Comparison of ENCODE assay signal across 1 cellular context in the genomic region with DNA sequence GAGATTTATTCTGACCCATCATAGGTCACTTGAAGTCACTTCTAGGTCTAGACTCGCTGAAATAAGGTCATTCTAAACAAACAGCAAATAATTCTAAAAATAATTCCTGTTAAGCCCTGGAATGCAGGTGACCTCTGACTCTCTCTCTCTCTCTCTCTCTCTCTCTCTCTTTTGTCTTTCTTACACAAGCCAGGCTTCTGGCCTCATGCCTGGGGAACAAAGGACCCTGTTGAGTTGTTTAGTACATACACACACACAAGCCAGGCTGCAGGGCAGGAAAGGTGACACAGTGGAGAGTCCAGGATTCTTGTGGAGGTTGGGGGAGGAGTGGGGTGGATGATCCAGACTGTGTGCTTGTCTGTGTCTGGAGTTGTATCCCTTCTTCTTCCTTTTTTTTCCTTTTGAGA.
TF ChIP-seq lines count a peak whose summit lies in the region.

No MANE protein-coding gene starts in this region.

TF ChIP-seq in HepG2, 621 proteins besides CTCF, POLR2A, EP300 and RAD21 (continued from another document and continues in another):
- TF ChIP-seq, protein P1, sequence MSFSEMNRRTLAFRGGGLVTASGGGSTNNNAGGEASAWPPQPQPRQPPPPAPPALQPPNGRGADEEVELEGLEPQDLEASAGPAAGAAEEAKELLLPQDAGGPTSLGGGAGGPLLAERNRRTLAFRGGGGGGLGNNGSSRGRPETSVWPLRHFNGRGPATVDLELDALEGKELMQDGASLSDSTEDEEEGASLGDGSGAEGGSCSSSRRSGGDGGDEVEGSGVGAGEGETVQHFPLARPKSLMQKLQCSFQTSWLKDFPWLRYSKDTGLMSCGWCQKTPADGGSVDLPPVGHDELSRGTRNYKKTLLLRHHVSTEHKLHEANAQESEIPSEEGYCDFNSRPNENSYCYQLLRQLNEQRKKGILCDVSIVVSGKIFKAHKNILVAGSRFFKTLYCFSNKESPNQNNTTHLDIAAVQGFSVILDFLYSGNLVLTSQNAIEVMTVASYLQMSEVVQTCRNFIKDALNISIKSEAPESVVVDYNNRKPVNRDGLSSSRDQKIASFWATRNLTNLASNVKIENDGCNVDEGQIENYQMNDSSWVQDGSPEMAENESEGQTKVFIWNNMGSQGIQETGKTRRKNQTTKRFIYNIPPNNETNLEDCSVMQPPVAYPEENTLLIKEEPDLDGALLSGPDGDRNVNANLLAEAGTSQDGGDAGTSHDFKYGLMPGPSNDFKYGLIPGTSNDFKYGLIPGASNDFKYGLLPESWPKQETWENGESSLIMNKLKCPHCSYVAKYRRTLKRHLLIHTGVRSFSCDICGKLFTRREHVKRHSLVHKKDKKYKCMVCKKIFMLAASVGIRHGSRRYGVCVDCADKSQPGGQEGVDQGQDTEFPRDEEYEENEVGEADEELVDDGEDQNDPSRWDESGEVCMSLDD (CRISPR knock-in tag; IDR thresholded peaks at IDR 0.05; ENCODE audit: borderline replicate concordance): no peak
- TF ChIP-seq CBFB (CRISPR knock-in tag; IDR thresholded peaks at IDR 0.05) (no peak), NFKBIZ (CRISPR knock-in tag; IDR thresholded peaks at IDR 0.05) (no peak), EHMT2 (IDR thresholded peaks at IDR 0.05; ENCODE audit: borderline replicate concordance, low read depth, low read length) (no peak), ZFP36L2 (CRISPR knock-in tag; IDR thresholded peaks at IDR 0.05) (no peak), CEBPG (CRISPR knock-in tag; IDR thresholded peaks at IDR 0.05) (peak; percentile 79), ZNF121 (CRISPR knock-in tag; IDR thresholded peaks at IDR 0.05) (no peak), ZNF24 (IDR thresholded peaks at IDR 0.05) (peak; percentile 92), GPN1 (CRISPR knock-in tag; IDR thresholded peaks at IDR 0.05; ENCODE audit: borderline replicate concordance) (no peak), JARID2 (CRISPR knock-in tag; IDR thresholded peaks at IDR 0.05; ENCODE audit: insufficient replicate concordance) (peak; percentile 81), BORCS8-MEF2B (CRISPR knock-in tag; IDR thresholded peaks at IDR 0.05) (0 out of 2 replicates have a peak, but pooled peaks have one; percentile 37), ZNF674 (CRISPR knock-in tag; IDR thresholded peaks at IDR 0.05; ENCODE audit: low read depth) (no peak), NKX3-1 (CRISPR knock-in tag; IDR thresholded peaks at IDR 0.05) (no peak), TCF12 (IDR thresholded peaks at IDR 0.05) (no peak), TCF12 (CRISPR knock-in tag; IDR thresholded peaks at IDR 0.05) (no peak), ZFP90 (CRISPR knock-in tag; IDR thresholded peaks at IDR 0.05; ENCODE audit: borderline replicate concordance) (peak; percentile 67; the same call in 1 of the 2 replicates), MTF2 (CRISPR knock-in tag; IDR thresholded peaks at IDR 0.05; ENCODE audit: borderline replicate concordance) (no peak), ZBTB3 (CRISPR knock-in tag; IDR thresholded peaks at IDR 0.05; ENCODE audit: borderline replicate concordance, low read depth) (no peak), GATAD1 (CRISPR knock-in tag; IDR thresholded peaks at IDR 0.05) (peak; percentile 55; the same call in 1 of the 2 replicates), ZNF530 (CRISPR knock-in tag; IDR thresholded peaks at IDR 0.05; ENCODE audit: low read depth) (no peak), NFE2L1 (CRISPR knock-in tag; IDR thresholded peaks at IDR 0.05; ENCODE audit: borderline replicate concordance) (no peak), KDM1A (CRISPR knock-in tag; IDR thresholded peaks at IDR 0.05) (no peak; the same call in 1 of the 2 replicates), KLF9 (CRISPR knock-in tag; IDR thresholded peaks at IDR 0.05; ENCODE audit: low read depth) (no peak), GTF2F1 (IDR thresholded peaks at IDR 0.05; ENCODE audit: low read length) (no peak), KDM5A (IDR thresholded peaks at IDR 0.05; ENCODE audit: borderline replicate concordance, low read length) (peak; percentile 63; the same call in 1 of the 2 replicates), TBL1XR1 (IDR thresholded peaks at IDR 0.05; ENCODE audit: borderline replicate concordance, low read length, partially characterized antibody) (peak; percentile 99), KLF13 (CRISPR knock-in tag; IDR thresholded peaks at IDR 0.05) (no peak), MTA1 (CRISPR knock-in tag; IDR thresholded peaks at IDR 0.05; ENCODE audit: borderline replicate concordance) (no peak; the same call in 1 of the 2 replicates), ZFP1 (CRISPR knock-in tag; IDR thresholded peaks at IDR 0.05) (peak; percentile 91), ZNF652 (CRISPR knock-in tag; IDR thresholded peaks at IDR 0.05; ENCODE audit: borderline replicate concordance, low read depth) (peak; percentile 44; the same call in 1 of the 2 replicates), ZNF180 (CRISPR knock-in tag; IDR thresholded peaks at IDR 0.05; ENCODE audit: borderline replicate concordance, low read depth) (no peak), KAT8 (CRISPR knock-in tag; IDR thresholded peaks at IDR 0.05) (peak; percentile 59; the same call in 1 of the 2 replicates), HOXA7 (CRISPR knock-in tag; IDR thresholded peaks at IDR 0.05) (no peak), ESRRA (CRISPR knock-in tag; IDR thresholded peaks at IDR 0.05; ENCODE audit: low read depth) (peak; percentile 85), MAFG (CRISPR knock-in tag; IDR thresholded peaks at IDR 0.05) (no peak), MBD4 (IDR thresholded peaks at IDR 0.05; ENCODE audit: borderline replicate concordance, low read length) (peak; percentile 94; the same call in 1 of the 2 replicates), NR3C1 (CRISPR knock-in tag; IDR thresholded peaks at IDR 0.05) (no peak), MEIS1 (CRISPR knock-in tag; IDR thresholded peaks at IDR 0.05; ENCODE audit: borderline replicate concordance) (no peak), ZIK1 (CRISPR knock-in tag; IDR thresholded peaks at IDR 0.05; ENCODE audit: borderline replicate concordance, low read depth) (no peak), ZC3H4 (CRISPR knock-in tag; IDR thresholded peaks at IDR 0.05; ENCODE audit: borderline replicate concordance) (no peak)
- TF ChIP-seq, protein P2, sequence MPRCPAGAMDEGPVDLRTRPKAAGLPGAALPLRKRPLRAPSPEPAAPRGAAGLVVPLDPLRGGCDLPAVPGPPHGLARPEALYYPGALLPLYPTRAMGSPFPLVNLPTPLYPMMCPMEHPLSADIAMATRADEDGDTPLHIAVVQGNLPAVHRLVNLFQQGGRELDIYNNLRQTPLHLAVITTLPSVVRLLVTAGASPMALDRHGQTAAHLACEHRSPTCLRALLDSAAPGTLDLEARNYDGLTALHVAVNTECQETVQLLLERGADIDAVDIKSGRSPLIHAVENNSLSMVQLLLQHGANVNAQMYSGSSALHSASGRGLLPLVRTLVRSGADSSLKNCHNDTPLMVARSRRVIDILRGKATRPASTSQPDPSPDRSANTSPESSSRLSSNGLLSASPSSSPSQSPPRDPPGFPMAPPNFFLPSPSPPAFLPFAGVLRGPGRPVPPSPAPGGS (CRISPR knock-in tag; IDR thresholded peaks at IDR 0.05): peak; percentile 74; the same call in 1 of the 2 replicates
- TF ChIP-seq, protein P3, sequence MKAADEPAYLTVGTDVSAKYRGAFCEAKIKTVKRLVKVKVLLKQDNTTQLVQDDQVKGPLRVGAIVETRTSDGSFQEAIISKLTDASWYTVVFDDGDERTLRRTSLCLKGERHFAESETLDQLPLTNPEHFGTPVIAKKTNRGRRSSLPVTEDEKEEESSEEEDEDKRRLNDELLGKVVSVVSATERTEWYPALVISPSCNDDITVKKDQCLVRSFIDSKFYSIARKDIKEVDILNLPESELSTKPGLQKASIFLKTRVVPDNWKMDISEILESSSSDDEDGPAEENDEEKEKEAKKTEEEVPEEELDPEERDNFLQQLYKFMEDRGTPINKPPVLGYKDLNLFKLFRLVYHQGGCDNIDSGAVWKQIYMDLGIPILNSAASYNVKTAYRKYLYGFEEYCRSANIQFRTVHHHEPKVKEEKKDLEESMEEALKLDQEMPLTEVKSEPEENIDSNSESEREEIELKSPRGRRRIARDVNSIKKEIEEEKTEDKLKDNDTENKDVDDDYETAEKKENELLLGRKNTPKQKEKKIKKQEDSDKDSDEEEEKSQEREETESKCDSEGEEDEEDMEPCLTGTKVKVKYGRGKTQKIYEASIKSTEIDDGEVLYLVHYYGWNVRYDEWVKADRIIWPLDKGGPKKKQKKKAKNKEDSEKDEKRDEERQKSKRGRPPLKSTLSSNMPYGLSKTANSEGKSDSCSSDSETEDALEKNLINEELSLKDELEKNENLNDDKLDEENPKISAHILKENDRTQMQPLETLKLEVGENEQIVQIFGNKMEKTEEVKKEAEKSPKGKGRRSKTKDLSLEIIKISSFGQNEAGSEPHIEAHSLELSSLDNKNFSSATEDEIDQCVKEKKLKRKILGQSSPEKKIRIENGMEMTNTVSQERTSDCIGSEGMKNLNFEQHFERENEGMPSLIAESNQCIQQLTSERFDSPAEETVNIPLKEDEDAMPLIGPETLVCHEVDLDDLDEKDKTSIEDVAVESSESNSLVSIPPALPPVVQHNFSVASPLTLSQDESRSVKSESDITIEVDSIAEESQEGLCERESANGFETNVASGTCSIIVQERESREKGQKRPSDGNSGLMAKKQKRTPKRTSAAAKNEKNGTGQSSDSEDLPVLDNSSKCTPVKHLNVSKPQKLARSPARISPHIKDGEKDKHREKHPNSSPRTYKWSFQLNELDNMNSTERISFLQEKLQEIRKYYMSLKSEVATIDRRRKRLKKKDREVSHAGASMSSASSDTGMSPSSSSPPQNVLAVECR (CRISPR knock-in tag; IDR thresholded peaks at IDR 0.05; ENCODE audit: borderline replicate concordance): peak; percentile 75; the same call in 1 of the 2 replicates
- TF ChIP-seq, protein P4, sequence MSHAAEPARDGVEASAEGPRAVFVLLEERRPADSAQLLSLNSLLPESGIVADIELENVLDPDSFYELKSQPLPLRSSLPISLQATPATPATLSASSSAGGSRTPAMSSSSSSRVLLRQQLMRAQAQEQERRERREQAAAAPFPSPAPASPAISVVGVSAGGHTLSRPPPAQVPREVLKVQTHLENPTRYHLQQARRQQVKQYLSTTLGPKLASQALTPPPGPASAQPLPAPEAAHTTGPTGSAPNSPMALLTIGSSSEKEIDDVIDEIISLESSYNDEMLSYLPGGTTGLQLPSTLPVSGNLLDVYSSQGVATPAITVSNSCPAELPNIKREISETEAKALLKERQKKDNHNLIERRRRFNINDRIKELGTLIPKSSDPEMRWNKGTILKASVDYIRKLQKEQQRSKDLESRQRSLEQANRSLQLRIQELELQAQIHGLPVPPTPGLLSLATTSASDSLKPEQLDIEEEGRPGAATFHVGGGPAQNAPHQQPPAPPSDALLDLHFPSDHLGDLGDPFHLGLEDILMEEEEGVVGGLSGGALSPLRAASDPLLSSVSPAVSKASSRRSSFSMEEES (CRISPR knock-in tag; IDR thresholded peaks at IDR 0.05): peak; percentile 61
- TF ChIP-seq, protein P5, sequence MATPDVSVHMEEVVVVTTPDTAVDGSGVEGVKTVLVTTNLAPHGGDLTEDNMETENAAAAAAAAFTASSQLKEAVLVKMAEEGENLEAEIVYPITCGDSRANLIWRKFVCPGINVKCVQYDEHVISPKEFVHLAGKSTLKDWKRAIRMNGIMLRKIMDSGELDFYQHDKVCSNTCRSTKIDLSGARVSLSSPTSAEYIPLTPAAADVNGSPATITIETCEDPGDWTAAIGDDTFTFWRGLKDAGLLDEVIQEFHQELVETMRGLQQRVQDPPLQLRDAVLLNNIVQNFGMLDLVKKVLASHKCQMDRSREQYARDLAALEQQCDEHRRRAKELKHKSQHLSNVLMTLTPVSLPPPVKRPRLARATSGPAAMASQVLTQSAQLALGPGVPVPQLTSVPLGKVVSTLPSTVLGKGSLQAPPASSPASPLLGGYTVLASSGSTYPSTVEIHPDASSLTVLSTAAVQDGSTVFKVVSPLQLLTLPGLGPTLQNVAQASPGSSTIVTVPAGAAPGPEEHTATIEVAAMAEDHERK (CRISPR knock-in tag; IDR thresholded peaks at IDR 0.05; ENCODE audit: low read depth): no peak
- TF ChIP-seq, protein P6, sequence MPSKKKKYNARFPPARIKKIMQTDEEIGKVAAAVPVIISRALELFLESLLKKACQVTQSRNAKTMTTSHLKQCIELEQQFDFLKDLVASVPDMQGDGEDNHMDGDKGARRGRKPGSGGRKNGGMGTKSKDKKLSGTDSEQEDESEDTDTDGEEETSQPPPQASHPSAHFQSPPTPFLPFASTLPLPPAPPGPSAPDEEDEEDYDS (CRISPR knock-in tag; IDR thresholded peaks at IDR 0.05): peak; percentile 45; the same call in 1 of the 2 replicates
- TF ChIP-seq, protein P7, sequence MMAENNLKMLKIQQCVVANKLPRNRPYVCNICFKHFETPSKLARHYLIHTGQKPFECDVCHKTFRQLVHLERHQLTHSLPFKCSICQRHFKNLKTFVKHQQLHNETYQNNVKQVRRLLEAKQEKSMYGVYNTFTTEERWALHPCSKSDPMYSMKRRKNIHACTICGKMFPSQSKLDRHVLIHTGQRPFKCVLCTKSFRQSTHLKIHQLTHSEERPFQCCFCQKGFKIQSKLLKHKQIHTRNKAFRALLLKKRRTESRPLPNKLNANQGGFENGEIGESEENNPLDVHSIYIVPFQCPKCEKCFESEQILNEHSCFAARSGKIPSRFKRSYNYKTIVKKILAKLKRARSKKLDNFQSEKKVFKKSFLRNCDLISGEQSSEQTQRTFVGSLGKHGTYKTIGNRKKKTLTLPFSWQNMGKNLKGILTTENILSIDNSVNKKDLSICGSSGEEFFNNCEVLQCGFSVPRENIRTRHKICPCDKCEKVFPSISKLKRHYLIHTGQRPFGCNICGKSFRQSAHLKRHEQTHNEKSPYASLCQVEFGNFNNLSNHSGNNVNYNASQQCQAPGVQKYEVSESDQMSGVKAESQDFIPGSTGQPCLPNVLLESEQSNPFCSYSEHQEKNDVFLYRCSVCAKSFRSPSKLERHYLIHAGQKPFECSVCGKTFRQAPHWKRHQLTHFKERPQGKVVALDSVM (CRISPR knock-in tag; IDR thresholded peaks at IDR 0.05): peak; percentile 66
- TF ChIP-seq, protein P8, sequence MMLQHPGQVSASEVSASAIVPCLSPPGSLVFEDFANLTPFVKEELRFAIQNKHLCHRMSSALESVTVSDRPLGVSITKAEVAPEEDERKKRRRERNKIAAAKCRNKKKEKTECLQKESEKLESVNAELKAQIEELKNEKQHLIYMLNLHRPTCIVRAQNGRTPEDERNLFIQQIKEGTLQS (CRISPR knock-in tag; IDR thresholded peaks at IDR 0.05): no peak
- TF ChIP-seq, protein P9, sequence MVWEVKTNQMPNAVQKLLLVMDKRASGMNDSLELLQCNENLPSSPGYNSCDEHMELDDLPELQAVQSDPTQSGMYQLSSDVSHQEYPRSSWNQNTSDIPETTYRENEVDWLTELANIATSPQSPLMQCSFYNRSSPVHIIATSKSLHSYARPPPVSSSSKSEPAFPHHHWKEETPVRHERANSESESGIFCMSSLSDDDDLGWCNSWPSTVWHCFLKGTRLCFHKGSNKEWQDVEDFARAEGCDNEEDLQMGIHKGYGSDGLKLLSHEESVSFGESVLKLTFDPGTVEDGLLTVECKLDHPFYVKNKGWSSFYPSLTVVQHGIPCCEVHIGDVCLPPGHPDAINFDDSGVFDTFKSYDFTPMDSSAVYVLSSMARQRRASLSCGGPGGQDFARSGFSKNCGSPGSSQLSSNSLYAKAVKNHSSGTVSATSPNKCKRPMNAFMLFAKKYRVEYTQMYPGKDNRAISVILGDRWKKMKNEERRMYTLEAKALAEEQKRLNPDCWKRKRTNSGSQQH (CRISPR knock-in tag; IDR thresholded peaks at IDR 0.05; ENCODE audit: low read depth): peak; percentile 93; the same call in 1 of the 2 replicates
- TF ChIP-seq, protein P10, sequence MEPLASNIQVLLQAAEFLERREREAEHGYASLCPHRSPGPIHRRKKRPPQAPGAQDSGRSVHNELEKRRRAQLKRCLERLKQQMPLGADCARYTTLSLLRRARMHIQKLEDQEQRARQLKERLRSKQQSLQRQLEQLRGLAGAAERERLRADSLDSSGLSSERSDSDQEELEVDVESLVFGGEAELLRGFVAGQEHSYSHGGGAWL (CRISPR knock-in tag; IDR thresholded peaks at IDR 0.05): no peak
